ENCODE assay signal across 22 cellular contexts in genomic region chr4:3812211-3812934, GRCh38. TPM values are rescaled to one million over a fixed set of nuclear protein-coding genes. Genes with fewer than 3 reads are reported as not detected.
A peak's percentile ranks its signal among the peaks of the same experiment; 100 is the strongest.
DNase-seq lines count a peak whose midpoint lies in the region; ATAC-seq, FAIRE-seq and TF ChIP-seq lines count a peak whose summit lies in the region.
"Had no signal": no experiment of that assay in that cellular context is flagged by ENCODE, and none has a peak within 500 bp of the region (broad histone marks: within the 10 kb centered on the region; RNA-seq: fewer than 3 reads in every experiment).

No MANE protein-coding gene starts in this region.

- FAIRE-seq in kidney (lab: Jason Lieb, UNC): no peak
- FAIRE-seq: GM12892, GM18507 had no signal

- no peak overlapping the region for H3K4me3 ChIP-seq in kidney (ENCODE audit: low read length in 2 of 2)
- H3K4me3 ChIP-seq: BLaER1 had no signal

- no peak overlapping the region for H3K9ac ChIP-seq in kidney (ENCODE audit: low read length in 2 of 2)
- H3K9ac ChIP-seq: BLaER1 had no signal

- no peak overlapping the region for H3K27ac ChIP-seq in kidney (ENCODE audit: low read depth in 2 of 2, low read length in 2 of 2)
- H3K27ac ChIP-seq: BLaER1, HL-60 had no signal

- H3K4me1 ChIP-seq in kidney (ENCODE audit: control insufficient read depth in 1 of 2, insufficient read depth in 1 of 2, low read depth in 1 of 2, low read length in 2 of 2): no peaks in the 10 kb centered on the region
- H3K4me1 ChIP-seq: BLaER1 had no signal

- ATAC-seq in left cardiac atrium: no peak
- no peak for ATAC-seq in Right ventricle myocardium superior (ENCODE audit: poor library complexity)
- no peak for ATAC-seq in GM18868 (IDR thresholded peaks at IDR 0.05; ENCODE audit: unreplicated experiment)
- no peak for ATAC-seq in GM21717 (IDR thresholded peaks at IDR 0.05; ENCODE audit: unreplicated experiment)
- no peak for ATAC-seq in HG02610 (IDR thresholded peaks at IDR 0.05; ENCODE audit: unreplicated experiment)
- ATAC-seq: HCT116 had no signal

- no peaks in the 10 kb centered on the region for H3K36me3 ChIP-seq in kidney (ENCODE audit: control insufficient read depth in 1 of 2, insufficient read depth in 2 of 2, low read length in 2 of 2)
- H3K36me3 ChIP-seq: BLaER1 had no signal

- DNase-seq in left cardiac atrium (peak; percentile 12), Right ventricle myocardium superior (no peak), kidney (peak; percentile 50), posterior vena cava (ENCODE audit: low spot score) (peak; percentile 70)
- DNase-seq: 8988T; CD4-positive, alpha-beta memory T cell; DMS153; DMS79; GDM1; GOT3; H7; IMR-90 had no signal

- H3K9me3 ChIP-seq in kidney (ENCODE audit: control insufficient read depth in 1 of 2, low read length in 2 of 2): no peaks in the 10 kb centered on the region
- H3K9me3 ChIP-seq: BLaER1 had no signal

- TF ChIP-seq CTCF in kidney (IDR thresholded peaks at IDR 0.05; ENCODE audit: borderline replicate concordance, extremely low read depth, insufficient read depth): no peak

- intact Hi-C loops in left cardiac atrium (cut with DNase I) (no loop called here), Right ventricle myocardium superior (cut with DNase I) (no loop called here), kidney (cut with DNase I) (no loop called here), posterior vena cava (cut with DNase I) (no loop called here)

RNA-seq across cellular contexts. Expression of gene ADRA2C, which starts 46.2 kb away (rescaled TPM):
- total RNA-seq in left cardiac atrium (1 to 10 TPM; 6.8 TPM), Right ventricle myocardium superior (6.2 TPM), kidney (36.2 TPM), posterior vena cava (10 to 100 TPM; 56.4 to 61.5 TPM)
- polyA plus RNA-seq in kidney (ENCODE audit: insufficient read depth, low read depth, low replicate concordance): 21.9 TPM
- total RNA-seq: CD4-positive, alpha-beta memory T cell had no signal
- polyA plus RNA-seq: AG04450; CD14-positive monocyte; CD4-positive, alpha-beta memory T cell had no signal
